In genomic region chr1:77718181-77718580, GRCh38 we compare ENCODE assay signal across 36 cellular contexts. TPM values are rescaled to one million over a fixed set of nuclear protein-coding genes. Genes with fewer than 3 reads are reported as not detected.
DNase-seq lines count a peak whose midpoint lies in the region; ATAC-seq, FAIRE-seq and TF ChIP-seq lines count a peak whose summit lies in the region.
"Had no signal": no experiment of that assay in that cellular context is flagged by ENCODE, and none has a peak within 500 bp of the region (broad histone marks: within the 10 kb centered on the region; RNA-seq: fewer than 3 reads in every experiment).

No MANE protein-coding gene starts in this region.

- no peak for DNase-seq in T-helper 17 cell
- DNase-seq in left lobe of liver (ENCODE audit: low spot score), result no peak
- no peak for DNase-seq in small intestine
- DNase-seq in NOMO-1 treated with dmso at 0.1 percent for 144 hours (lab: John Stamatoyannopoulos, UW; ENCODE audit: unreplicated experiment), result no peak
- DNase-seq in stimulated activated naive B cell treated with anti-CD40 and anti-IgM and Interleukin-4, amounts not matched to agents 10 μg/mL and 1 μg/mL and 100 μg/mL, for 72 hours, result no peak
- DNase-seq in stimulated activated naive CD4-positive, alpha-beta T cell treated with Interleukin-2 at 50 U/mL for 16 hours (lab: John Stamatoyannopoulos, UW), result no peak
- DNase-seq in Peyer's patch, result no peak
- DNase-seq: 8988T; ACHN; AML-193; BE2C; C1 segment of cervical spinal cord; Caco-2; Calu3; CD4-positive, alpha-beta memory T cell; CD4-positive, alpha-beta T cell; CD4-positive, CD25-positive, alpha-beta regulatory T cell; CD8-positive, alpha-beta memory T cell; CD8-positive, alpha-beta T cell; COR-L47; DMS 273 treated with DMSO at 0.1 percent for 48 hours; DMS153; DMS53; DMS79; DMS79 treated with DMSO at 0.1 percent for 48 hours; DND-41; EL had no signal

- H3K4me1 ChIP-seq in small intestine (ENCODE audit: control insufficient read depth in 2 of 2, insufficient read depth in 1 of 2, low read depth in 1 of 2, low read length in 1 of 2) (no peaks in the 10 kb centered on the region), Peyer's patch (no peaks in the 10 kb centered on the region)
- H3K4me1 ChIP-seq: A549; BE2C; BLaER1; BLaER1 treated with 17β-estradiol and CSF1 and Interleukin-3, amounts not matched to agents 10 nM and 100 nM; Caco-2 had no signal

- no peak for TF ChIP-seq CTCF in Peyer's patch (IDR thresholded peaks at IDR 0.05)

- peak; percentile 63 for FAIRE-seq in G401.6 (lab: Jason Lieb, UNC)
- peak; percentile 39 for FAIRE-seq in small intestine (lab: Jason Lieb, UNC)
- FAIRE-seq: A549, D721Med had no signal

- H3K9me3 Mint-ChIP-seq in stimulated activated naive B cell treated with anti-CD40 and anti-IgM and Interleukin-4, amounts not matched to agents 10 μg/mL and 1 μg/mL and 100 μg/mL, for 72 hours, result no peaks in the 10 kb centered on the region
- H3K9me3 Mint-ChIP-seq: CD14-positive monocyte; CD4-positive, alpha-beta memory T cell; CD4-positive, alpha-beta T cell; CD4-positive, CD25-positive, alpha-beta regulatory T cell; CD8-positive, alpha-beta memory T cell; CD8-positive, alpha-beta T cell had no signal

- H3K4me1 Mint-ChIP-seq in T-helper 17 cell, result peaks cover 3% of the 10 kb centered on the region
- peaks cover 0 to 10% of the 10 kb centered on the region in 2 donors for H3K4me1 Mint-ChIP-seq in stimulated activated naive B cell treated with anti-CD40 and anti-IgM and Interleukin-4, amounts not matched to agents 10 μg/mL and 1 μg/mL and 100 μg/mL, for 72 hours
- H3K4me1 Mint-ChIP-seq: B cell; CD14-positive monocyte; CD4-positive, alpha-beta memory T cell; CD8-positive, alpha-beta memory T cell had no signal

- H3K27me3 ChIP-seq in small intestine (ENCODE audit: control insufficient read depth in 2 of 2, insufficient read depth in 2 of 2, low read length in 2 of 2) (no peaks in the 10 kb centered on the region), Peyer's patch (no peaks in the 10 kb centered on the region)
- H3K27me3 ChIP-seq: BE2C; BLaER1; BLaER1 treated with 17β-estradiol and CSF1 and Interleukin-3, amounts not matched to agents 10 nM and 100 nM had no signal

- no peak overlapping the region for H3K27ac ChIP-seq in small intestine (ENCODE audit: low read depth in 1 of 2, low read length in 1 of 2)
- H3K27ac ChIP-seq in Peyer's patch, result no peak overlapping the region
- H3K27ac ChIP-seq: 22Rv1; A549; BLaER1; BLaER1 treated with 17β-estradiol and CSF1 and Interleukin-3, amounts not matched to agents 10 nM and 100 nM; C4-2B had no signal

- 98% methylated on average over 2 of the region's 2 CpGs for WGBS in small intestine, 3 donors

- peak overlapping the region; percentile 21 for H3K27ac Mint-ChIP-seq in T-helper 17 cell
- H3K27ac Mint-ChIP-seq in stimulated activated naive B cell treated with anti-CD40 and anti-IgM and Interleukin-4, amounts not matched to agents 10 μg/mL and 1 μg/mL and 100 μg/mL, for 72 hours, result no peak overlapping the region
- H3K27ac Mint-ChIP-seq: B cell; CD14-positive monocyte; CD4-positive, alpha-beta memory T cell; CD4-positive, alpha-beta T cell; CD4-positive, CD25-positive, alpha-beta regulatory T cell; CD8-positive, alpha-beta memory T cell; CD8-positive, alpha-beta T cell had no signal

- no peaks in the 10 kb centered on the region for H3K27me3 Mint-ChIP-seq in T-helper 17 cell
- no peaks in the 10 kb centered on the region for H3K27me3 Mint-ChIP-seq in stimulated activated naive B cell treated with anti-CD40 and anti-IgM and Interleukin-4, amounts not matched to agents 10 μg/mL and 1 μg/mL and 100 μg/mL, for 72 hours
- H3K27me3 Mint-ChIP-seq: B cell; CD4-positive, alpha-beta memory T cell; CD4-positive, alpha-beta T cell; CD4-positive, CD25-positive, alpha-beta regulatory T cell; CD8-positive, alpha-beta memory T cell had no signal

- H3K4me3 Mint-ChIP-seq in T-helper 17 cell, result no peak overlapping the region
- no peak overlapping the region for H3K4me3 Mint-ChIP-seq in stimulated activated naive B cell treated with anti-CD40 and anti-IgM and Interleukin-4, amounts not matched to agents 10 μg/mL and 1 μg/mL and 100 μg/mL, for 72 hours
- H3K4me3 Mint-ChIP-seq: B cell; CD14-positive monocyte; CD4-positive, alpha-beta memory T cell; CD4-positive, alpha-beta T cell; CD4-positive, CD25-positive, alpha-beta regulatory T cell; CD8-positive, alpha-beta memory T cell; CD8-positive, alpha-beta T cell had no signal

- H3K4me3 ChIP-seq in small intestine (ENCODE audit: low read depth in 1 of 2, low read length in 2 of 2) (no peak overlapping the region), Peyer's patch (no peak overlapping the region)
- H3K4me3 ChIP-seq: A549; BLaER1; BLaER1 treated with 17β-estradiol and CSF1 and Interleukin-3, amounts not matched to agents 10 nM and 100 nM had no signal

- H3K36me3 Mint-ChIP-seq in T-helper 17 cell (ENCODE audit: low read depth), result peaks cover 9% of the 10 kb centered on the region
- H3K36me3 Mint-ChIP-seq in stimulated activated naive B cell treated with anti-CD40 and anti-IgM and Interleukin-4, amounts not matched to agents 10 μg/mL and 1 μg/mL and 100 μg/mL, for 72 hours, result peaks cover 40 to 43% of the 10 kb centered on the region in 2 donors

- TF ChIP-seq POLR2A in Peyer's patch (IDR thresholded peaks at IDR 0.05), result no peak

- peaks cover 18% of the 10 kb centered on the region in 2 donors for H3K36me3 ChIP-seq in small intestine (ENCODE audit: control insufficient read depth in 2 of 2, insufficient read depth in 2 of 2, low read length in 2 of 2)
- H3K36me3 ChIP-seq in Peyer's patch, result peaks cover 0 to 97% (median 4%) of the 10 kb centered on the region in 3 donors
- H3K36me3 ChIP-seq: BE2C had no signal

- no peaks in the 10 kb centered on the region for H3K9me3 ChIP-seq in T-helper 17 cell (ENCODE audit: control insufficient read depth, low read length, poor library complexity, severe bottlenecking)
- H3K9me3 ChIP-seq in small intestine (ENCODE audit: control insufficient read depth, low read depth), result no peaks in the 10 kb centered on the region
- no peaks in the 10 kb centered on the region for H3K9me3 ChIP-seq in Peyer's patch
- H3K9me3 ChIP-seq: A549; BE2C; BLaER1; BLaER1 treated with 17β-estradiol and CSF1 and Interleukin-3, amounts not matched to agents 10 nM and 100 nM; Caco-2 had no signal

- ATAC-seq in T-helper 17 cell, result no peak
- peak; percentile 83 for ATAC-seq in left lobe of liver
- ATAC-seq in stimulated activated naive B cell treated with anti-CD40 and anti-IgM and Interleukin-4, amounts not matched to agents 10 μg/mL and 1 μg/mL and 100 μg/mL, for 72 hours (replicated peaks), result no peak
- ATAC-seq: A549; CD8-positive, alpha-beta T cell had no signal

RNA-seq across cellular contexts. Expression of gene ZZZ3, which starts 35.7 kb away (rescaled TPM):
- total RNA-seq in T-helper 17 cell (10 to 100 TPM; 49.8 to 55.5 TPM), left lobe of liver (16.5 TPM), Peyer's patch (10 to 100 TPM; 44.6 to 67.8 (median 55.6) TPM)
- 10 to 100 TPM in 1 of 3 donors, 1 to 10 TPM in 2; 7.8 to 14.2 (median 9.8) TPM for polyA plus RNA-seq in small intestine

RNA-seq across cellular contexts. Expression of gene USP33, which starts 41.5 kb away (rescaled TPM):
- 10 to 100 TPM; 59.1 to 66.9 TPM for total RNA-seq in T-helper 17 cell
- 23.3 TPM for total RNA-seq in left lobe of liver
- 10 to 100 TPM; 23.8 to 31.1 (median 25.3) TPM for polyA plus RNA-seq in small intestine
- total RNA-seq in Peyer's patch, result 100 to 1,000 TPM in 1 of 4 donors, 10 to 100 TPM in 3; 78.9 to 109 (median 84.4) TPM
